ENCODE assay signal across 14 cellular contexts in genomic region chr6:151154418-151154817, GRCh38.
A peak's percentile ranks its signal among the peaks of the same experiment; 100 is the strongest.
DNase-seq lines count a peak whose midpoint lies in the region; ATAC-seq and TF ChIP-seq lines count a peak whose summit lies in the region.
"Had no signal": no experiment of that assay in that cellular context is flagged by ENCODE, and none has a peak within 500 bp of the region (broad histone marks: within the 10 kb centered on the region; RNA-seq: fewer than 3 reads in every experiment).

No MANE protein-coding gene starts in this region.

- intact Hi-C loops in heart left ventricle (cut with DNase I) = no loop called here
- intact Hi-C loops in ovary (cut with DNase I) = no loop called here
- intact Hi-C loops in esophagus squamous epithelium (cut with DNase I) = no loop called here

- H3K27ac ChIP-seq in heart left ventricle (no peak overlapping the region), ovary (no peak overlapping the region), esophagus squamous epithelium (no peak overlapping the region)

- peak; percentile 15 for DNase-seq in ELR (ENCODE audit: low read depth)
- DNase-seq in RPMI7951 (ENCODE audit: low read depth) = peak; percentile 20
- peak in 4 of 5 donors; percentile 26 to 51 (median 42) for DNase-seq in heart left ventricle
- DNase-seq in ovary = peak in 4 of 5 donors; percentile 51 to 66 (median 61)
- DNase-seq in stimulated activated CD8-positive, alpha-beta memory T cell treated with anti-CD3 and anti-CD28 coated beads, Interleukin-4, amount 100 ng/mL, for 48 hours = no peak
- DNase-seq in NCI-H2029 treated with DMSO at 0.1 percent for 48 hours (lab: John Stamatoyannopoulos, UW) = no peak
- DNase-seq in type B pancreatic cell (ENCODE audit: extremely low spot score, unreplicated experiment) = no peak
- DNase-seq in esophagus squamous epithelium (lab: John Stamatoyannopoulos, UW) = no peak
- DNase-seq: activated CD4-positive, CD25-positive, alpha-beta regulatory T cell; activated naive CD8-positive, alpha-beta T cell treated with anti-CD3 and anti-CD28 coated beads, Interleukin-2, amount 10 ng/mL, durations not matched to agents 7 days and 5 days; CD4-positive, CD25-positive, alpha-beta regulatory T cell; cortex of kidney; NCI-H1694 treated with DMSO at 0.1 percent for 48 hours; SW 1271 had no signal

- no peaks in the 10 kb centered on the region for H3K36me3 Mint-ChIP-seq in type B pancreatic cell
- H3K36me3 Mint-ChIP-seq: activated naive CD8-positive, alpha-beta T cell treated with anti-CD3 and anti-CD28 coated beads, Interleukin-2, amount 10 ng/mL, durations not matched to agents 7 days and 5 days; CD4-positive, CD25-positive, alpha-beta regulatory T cell had no signal

- no peak for TF ChIP-seq POLR2A in heart left ventricle (IDR thresholded peaks at IDR 0.05)
- TF ChIP-seq POLR2A in ovary (IDR thresholded peaks at IDR 0.05) = no peak
- no peak for TF ChIP-seq POLR2A in esophagus squamous epithelium (IDR thresholded peaks at IDR 0.05)

- no peak overlapping the region for H3K27ac Mint-ChIP-seq in type B pancreatic cell
- H3K27ac Mint-ChIP-seq: activated naive CD8-positive, alpha-beta T cell treated with anti-CD3 and anti-CD28 coated beads, Interleukin-2, amount 10 ng/mL, durations not matched to agents 7 days and 5 days; CD4-positive, CD25-positive, alpha-beta regulatory T cell had no signal

- no peak overlapping the region for H3K4me3 ChIP-seq in heart left ventricle
- H3K4me3 ChIP-seq in ovary = no peak overlapping the region
- H3K4me3 ChIP-seq in esophagus squamous epithelium = no peak overlapping the region

- H3K4me3 Mint-ChIP-seq in type B pancreatic cell = no peak overlapping the region
- H3K4me3 Mint-ChIP-seq: activated naive CD8-positive, alpha-beta T cell treated with anti-CD3 and anti-CD28 coated beads, Interleukin-2, amount 10 ng/mL, durations not matched to agents 7 days and 5 days; CD4-positive, CD25-positive, alpha-beta regulatory T cell had no signal

- peaks cover 25% of the 10 kb centered on the region for H3K4me1 Mint-ChIP-seq in type B pancreatic cell (ENCODE audit: unreplicated experiment)
- H3K4me1 Mint-ChIP-seq: activated naive CD8-positive, alpha-beta T cell treated with anti-CD3 and anti-CD28 coated beads, Interleukin-2, amount 10 ng/mL, durations not matched to agents 7 days and 5 days; CD4-positive, CD25-positive, alpha-beta regulatory T cell had no signal

- H3K9me3 ChIP-seq in heart left ventricle = no peaks in the 10 kb centered on the region
- no peaks in the 10 kb centered on the region for H3K9me3 ChIP-seq in ovary
- no peaks in the 10 kb centered on the region for H3K9me3 ChIP-seq in esophagus squamous epithelium

- peaks cover 0 to 12% (median 1%) of the 10 kb centered on the region in 12 donors for H3K4me1 ChIP-seq in heart left ventricle
- peaks cover 5% of the 10 kb centered on the region for H3K4me1 ChIP-seq in ovary (ENCODE audit: insufficient read depth)
- peaks cover 0 to 4% (median 0%) of the 10 kb centered on the region in 3 donors for H3K4me1 ChIP-seq in esophagus squamous epithelium

- H3K36me3 ChIP-seq in heart left ventricle = no peaks in the 10 kb centered on the region
- no peaks in the 10 kb centered on the region for H3K36me3 ChIP-seq in ovary
- no peaks in the 10 kb centered on the region for H3K36me3 ChIP-seq in esophagus squamous epithelium

- peak in 2 of 4 donors; percentile 41 for ATAC-seq in heart left ventricle

- no peaks in the 10 kb centered on the region for H3K9me3 Mint-ChIP-seq in type B pancreatic cell
- H3K9me3 Mint-ChIP-seq: activated naive CD8-positive, alpha-beta T cell treated with anti-CD3 and anti-CD28 coated beads, Interleukin-2, amount 10 ng/mL, durations not matched to agents 7 days and 5 days had no signal

- no peak for TF ChIP-seq EP300 in ovary (IDR thresholded peaks at IDR 0.05)

- no peak for TF ChIP-seq CTCF in heart left ventricle (IDR thresholded peaks at IDR 0.05)
- TF ChIP-seq CTCF in ovary (IDR thresholded peaks at IDR 0.05) = no peak
- TF ChIP-seq CTCF in type B pancreatic cell (conservative IDR thresholded peaks at IDR 0.05) = no peak
- no peak for TF ChIP-seq CTCF in esophagus squamous epithelium (IDR thresholded peaks at IDR 0.05)

- 41 to 64% (median 54%) methylated on average over 2 of the region's 2 CpGs for WGBS in heart left ventricle, 4 donors
- 40 to 45% (median 43%) methylated on average over 2 of the region's 2 CpGs for WGBS in ovary, 3 donors
- WGBS in esophagus squamous epithelium, 2 donors = 26 to 43% methylated on average over 2 of the region's 2 CpGs

- H3K27me3 Mint-ChIP-seq in type B pancreatic cell = no peaks in the 10 kb centered on the region

- H3K27me3 ChIP-seq in heart left ventricle (no peaks in the 10 kb centered on the region), ovary (no peaks in the 10 kb centered on the region), esophagus squamous epithelium (no peaks in the 10 kb centered on the region)

Comparison
In these comparisons a context has a peak if more than half of its experiments do, and no peak if none do; other contexts are left out.
1. DNase-seq: peak in ELR (single experiment), RPMI7951 (single experiment), heart left ventricle (4 of 5) and ovary (4 of 5); none in stimulated activated CD8-positive, alpha-beta memory T cell treated with anti-CD3 and anti-CD28 coated beads, Interleukin-4, amount 100 ng/mL, for 48 hours (single experiment), NCI-H2029 treated with DMSO at 0.1 percent for 48 hours (single experiment), type B pancreatic cell (single experiment) and esophagus squamous epithelium (single experiment).